ENCODE assay signal across 1 cellular context in genomic region chr4:70839537-70840093, GRCh38.
A peak's percentile ranks its signal among the peaks of the same experiment; 100 is the strongest.
TF ChIP-seq lines count a peak whose summit lies in the region.

A gene with protein sequence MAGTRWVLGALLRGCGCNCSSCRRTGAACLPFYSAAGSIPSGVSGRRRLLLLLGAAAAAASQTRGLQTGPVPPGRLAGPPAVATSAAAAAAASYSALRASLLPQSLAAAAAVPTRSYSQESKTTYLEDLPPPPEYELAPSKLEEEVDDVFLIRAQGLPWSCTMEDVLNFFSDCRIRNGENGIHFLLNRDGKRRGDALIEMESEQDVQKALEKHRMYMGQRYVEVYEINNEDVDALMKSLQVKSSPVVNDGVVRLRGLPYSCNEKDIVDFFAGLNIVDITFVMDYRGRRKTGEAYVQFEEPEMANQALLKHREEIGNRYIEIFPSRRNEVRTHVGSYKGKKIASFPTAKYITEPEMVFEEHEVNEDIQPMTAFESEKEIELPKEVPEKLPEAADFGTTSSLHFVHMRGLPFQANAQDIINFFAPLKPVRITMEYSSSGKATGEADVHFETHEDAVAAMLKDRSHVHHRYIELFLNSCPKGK (minus strand): TSS chr4:70839890. CDS start chr4:70839827, 63 bp downstream.

TF ChIP-seq in HepG2, 621 proteins besides CTCF, POLR2A, EP300 and RAD21 (continued from another document and continues in another):
- TF ChIP-seq KIAA2018 (CRISPR knock-in tag; IDR thresholded peaks at IDR 0.05; ENCODE audit: borderline replicate concordance) (no peak), TMF1 (CRISPR knock-in tag; IDR thresholded peaks at IDR 0.05; ENCODE audit: low read depth) (peak; percentile 57; the same call in 1 of the 2 replicates), ZNF597 (CRISPR knock-in tag; IDR thresholded peaks at IDR 0.05) (no peak), ZNF850 (CRISPR knock-in tag; conservative IDR thresholded peaks at IDR 0.05) (no peak), THAP11 (CRISPR knock-in tag; IDR thresholded peaks at IDR 0.05) (peak; percentile 61; the same call in 1 of the 2 replicates), PHF8 (CRISPR knock-in tag; IDR thresholded peaks at IDR 0.05) (peak; percentile 69), ZNF687 (CRISPR knock-in tag; IDR thresholded peaks at IDR 0.05) (peak; percentile 60), SNAPC2 (CRISPR knock-in tag; IDR thresholded peaks at IDR 0.05) (0 out of 2 replicates have a peak, but pooled peaks have one; percentile 50), ZNF101 (CRISPR knock-in tag; IDR thresholded peaks at IDR 0.05; ENCODE audit: borderline replicate concordance, low read depth) (no peak), STAT6 (CRISPR knock-in tag; IDR thresholded peaks at IDR 0.05; ENCODE audit: borderline replicate concordance) (no peak), ZBTB49 (CRISPR knock-in tag; IDR thresholded peaks at IDR 0.05; ENCODE audit: borderline replicate concordance) (no peak), HMGXB3 (CRISPR knock-in tag; IDR thresholded peaks at IDR 0.05; ENCODE audit: borderline replicate concordance) (no peak), RBM22 (optimal IDR thresholded peaks at IDR 0.05; ENCODE audit: low read length) (no peak), SRY (CRISPR knock-in tag; IDR thresholded peaks at IDR 0.05) (no peak; the same call in 1 of the 2 replicates)
- TF ChIP-seq, protein P1, sequence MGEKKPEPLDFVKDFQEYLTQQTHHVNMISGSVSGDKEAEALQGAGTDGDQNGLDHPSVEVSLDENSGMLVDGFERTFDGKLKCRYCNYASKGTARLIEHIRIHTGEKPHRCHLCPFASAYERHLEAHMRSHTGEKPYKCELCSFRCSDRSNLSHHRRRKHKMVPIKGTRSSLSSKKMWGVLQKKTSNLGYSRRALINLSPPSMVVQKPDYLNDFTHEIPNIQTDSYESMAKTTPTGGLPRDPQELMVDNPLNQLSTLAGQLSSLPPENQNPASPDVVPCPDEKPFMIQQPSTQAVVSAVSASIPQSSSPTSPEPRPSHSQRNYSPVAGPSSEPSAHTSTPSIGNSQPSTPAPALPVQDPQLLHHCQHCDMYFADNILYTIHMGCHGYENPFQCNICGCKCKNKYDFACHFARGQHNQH (CRISPR knock-in tag; IDR thresholded peaks at IDR 0.05): 0 out of 2 replicates have a peak, but pooled peaks have one; percentile 43
- TF ChIP-seq, protein P2, sequence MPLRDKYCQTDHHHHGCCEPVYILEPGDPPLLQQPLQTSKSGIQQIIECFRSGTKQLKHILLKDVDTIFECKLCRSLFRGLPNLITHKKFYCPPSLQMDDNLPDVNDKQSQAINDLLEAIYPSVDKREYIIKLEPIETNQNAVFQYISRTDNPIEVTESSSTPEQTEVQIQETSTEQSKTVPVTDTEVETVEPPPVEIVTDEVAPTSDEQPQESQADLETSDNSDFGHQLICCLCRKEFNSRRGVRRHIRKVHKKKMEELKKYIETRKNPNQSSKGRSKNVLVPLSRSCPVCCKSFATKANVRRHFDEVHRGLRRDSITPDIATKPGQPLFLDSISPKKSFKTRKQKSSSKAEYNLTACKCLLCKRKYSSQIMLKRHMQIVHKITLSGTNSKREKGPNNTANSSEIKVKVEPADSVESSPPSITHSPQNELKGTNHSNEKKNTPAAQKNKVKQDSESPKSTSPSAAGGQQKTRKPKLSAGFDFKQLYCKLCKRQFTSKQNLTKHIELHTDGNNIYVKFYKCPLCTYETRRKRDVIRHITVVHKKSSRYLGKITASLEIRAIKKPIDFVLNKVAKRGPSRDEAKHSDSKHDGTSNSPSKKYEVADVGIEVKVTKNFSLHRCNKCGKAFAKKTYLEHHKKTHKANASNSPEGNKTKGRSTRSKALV (CRISPR knock-in tag; IDR thresholded peaks at IDR 0.05): no peak
